16 cellular contexts compared by ENCODE assay signal in the genomic region with DNA sequence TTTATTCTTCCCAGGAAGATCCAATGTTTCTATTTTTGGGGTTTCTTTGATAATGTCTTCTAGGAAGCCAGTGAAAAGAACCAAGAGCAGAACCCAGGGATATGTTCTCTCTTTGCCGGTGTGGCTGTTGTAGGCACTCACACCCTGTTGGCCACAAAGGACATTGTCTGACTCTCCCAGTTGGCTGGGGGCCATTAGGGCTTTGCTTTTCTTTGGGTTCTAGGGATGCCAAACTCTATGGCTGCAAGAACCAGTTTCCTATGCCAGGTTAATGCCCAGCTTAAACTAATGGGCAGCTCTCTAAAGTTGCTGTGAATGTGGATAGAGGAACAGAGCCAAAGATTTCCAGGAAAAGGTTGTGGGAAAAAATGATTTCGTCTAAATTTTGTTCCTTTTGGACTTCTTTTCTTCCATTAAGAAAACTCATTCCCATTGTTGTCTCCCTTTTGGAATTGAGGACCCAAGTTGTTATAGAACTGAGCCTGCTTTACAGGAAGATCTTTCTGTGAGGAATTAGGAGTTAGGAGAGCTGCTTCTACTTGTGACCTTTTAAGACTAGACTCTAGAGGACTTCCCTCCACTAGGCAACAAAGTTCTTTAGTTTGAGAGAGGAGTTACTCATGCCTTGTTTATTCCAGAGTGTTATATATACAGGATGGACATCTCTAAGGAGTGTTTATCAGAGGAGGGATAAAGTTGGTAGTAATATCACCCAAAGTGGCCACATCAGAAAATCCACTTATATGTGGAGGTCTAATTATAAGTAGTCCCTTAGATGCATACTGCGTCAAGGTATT. TPM values are rescaled to one million over a fixed set of nuclear protein-coding genes. Genes with fewer than 3 reads are reported as not detected.
DNase-seq lines count a peak whose midpoint lies in the region; ATAC-seq and TF ChIP-seq lines count a peak whose summit lies in the region.
"Had no signal": no experiment of that assay in that cellular context is flagged by ENCODE, and none has a peak within 500 bp of the region (broad histone marks: within the 10 kb centered on the region; RNA-seq: fewer than 3 reads in every experiment).

No MANE protein-coding gene starts in this region.

- no peak overlapping the region for H3K4me2 ChIP-seq in trophoblast cell (ENCODE audit: low read length)

- H3K4ac ChIP-seq in trophoblast cell (ENCODE audit: low read depth, low read length) = no peak overlapping the region

- no peak overlapping the region for H3K23ac ChIP-seq in trophoblast cell (ENCODE audit: low read length)

- H3K27ac Mint-ChIP-seq in Caco-2 (ENCODE audit: unreplicated experiment) = no peak overlapping the region

- no peak overlapping the region for H3K9ac ChIP-seq in trophoblast cell (ENCODE audit: low read length)

- no peak overlapping the region for H2BK120ac ChIP-seq in trophoblast cell (ENCODE audit: insufficient read depth, low read length, poor library complexity)

- H3K27me3 ChIP-seq in right atrium auricular region (no peaks in the 10 kb centered on the region), trophoblast cell (ENCODE audit: insufficient read depth, low read length) (no peaks in the 10 kb centered on the region), Caco-2 (replicated peaks; ENCODE audit: control insufficient read depth, insufficient read depth, low read length) (no peaks in the 10 kb centered on the region)

- peak overlapping the region; percentile 34 to 44 for H3K27ac ChIP-seq in right atrium auricular region
- H3K27ac ChIP-seq in trophoblast cell (ENCODE audit: low read depth, low read length) = no peak overlapping the region
- H3K27ac ChIP-seq: HL-60 had no signal

- no peak overlapping the region for H3K14ac ChIP-seq in trophoblast cell (ENCODE audit: low read length)

- ATAC-seq in GM21825 (IDR thresholded peaks at IDR 0.05; ENCODE audit: unreplicated experiment) = no peak
- ATAC-seq: activated CD4-positive, CD25-positive, alpha-beta regulatory T cell treated with anti-CD3 and anti-CD28 coated beads, Interleukin-2, amount 50 U/mL, for 24 hours had no signal

- H3K4me3 Mint-ChIP-seq in Caco-2 (ENCODE audit: unreplicated experiment) = no peak overlapping the region
- H3K4me3 Mint-ChIP-seq: central memory CD8-positive, alpha-beta T cell had no signal

- no peak overlapping the region for H2AK5ac ChIP-seq in trophoblast cell (ENCODE audit: low read length)

- CTCF ChIA-PET in Caco-2 (lab: Charles Lee) = interaction anchor here (0.5 to 3.0 kb wide), 17 partner anchors 13 to 777 kb away, joined by 3 to 41 read pairs (median 4); partner anchors contain the start of genes CBX5, COPZ1, HNRNPA1 and HOXC10

- POLR2A ChIA-PET in Caco-2 (lab: Charles Lee) = interaction anchor here (1.1 to 2.5 kb wide), 3 partner anchors 13 to 58 kb away, joined by 5 to 15 read pairs (median 6); partner anchors contain the start of genes CBX5, COPZ1 and HNRNPA1

- no peaks in the 10 kb centered on the region for H3K79me1 ChIP-seq in trophoblast cell (ENCODE audit: low read length)

- H4K8ac ChIP-seq in trophoblast cell (ENCODE audit: low read depth, low read length) = no peak overlapping the region

- BruUV-seq in Caco-2 (replicated peaks; lab: Mats Ljungman, UMichigan) = no TSS peak

- H2AFZ ChIP-seq in trophoblast cell (ENCODE audit: insufficient read depth, low read length, poor library complexity) = no peak overlapping the region

- H3K36me3 ChIP-seq in right atrium auricular region = peaks cover 27% of the 10 kb centered on the region
- peaks cover 4 to 18% of the 10 kb centered on the region in 2 experiments for H3K36me3 ChIP-seq in trophoblast cell (ENCODE audit: control insufficient read depth in 1 of 2, insufficient read depth in 2 of 2, low read length in 2 of 2)
- H3K36me3 ChIP-seq in Caco-2 (ENCODE audit: control insufficient read depth, insufficient read depth, low read length) = peaks cover 1% of the 10 kb centered on the region; the same call in 1 of the 2 replicates

- intact Hi-C loops in Caco-2 (cut with micrococcal nuclease; ENCODE audit: unreplicated experiment) = loop anchor here (1.0 to 5.0 kb wide), 4 partner anchors 21 to 59 kb away; partner anchors contain the start of gene NFE2

- no peak overlapping the region for H4K91ac ChIP-seq in trophoblast cell (ENCODE audit: low read depth, low read length)

- peaks cover 31% of the 10 kb centered on the region for H3K4me1 Mint-ChIP-seq in Caco-2 (ENCODE audit: low read depth, unreplicated experiment)

- H3K36me3 Mint-ChIP-seq in Caco-2 (ENCODE audit: insufficient read depth, unreplicated experiment) = peaks cover 49% of the 10 kb centered on the region

- peak overlapping the region; percentile 17 for H2BK12ac ChIP-seq in trophoblast cell (ENCODE audit: low read length)

- no peak overlapping the region for H4K12ac ChIP-seq in trophoblast cell (ENCODE audit: low read depth, low read length)

- H3K79me2 ChIP-seq in trophoblast cell (ENCODE audit: control insufficient read depth, insufficient read depth, low read length, poor library complexity) = no peaks in the 10 kb centered on the region

- TF ChIP-seq CTCF in right atrium auricular region (IDR thresholded peaks at IDR 0.05) = no peak
- no peak for TF ChIP-seq CTCF in Caco-2 (IDR thresholded peaks at IDR 0.05; ENCODE audit: insufficient read depth in 1 of 2, low read depth in 1 of 2, low read length in 1 of 2, severe bottlenecking in 1 of 2, unreplicated experiment in 1 of 2)

- H3K4me1 ChIP-seq in right atrium auricular region = peaks cover 0 to 28% of the 10 kb centered on the region in 2 donors
- H3K4me1 ChIP-seq in trophoblast cell (ENCODE audit: control insufficient read depth in 1 of 2, insufficient read depth in 2 of 2, low read length in 2 of 2) = peaks cover 3 to 14% of the 10 kb centered on the region in 2 experiments
- peaks cover 38% of the 10 kb centered on the region for H3K4me1 ChIP-seq in Caco-2

- no peaks in the 10 kb centered on the region for H3K9me3 ChIP-seq in right atrium auricular region
- H3K9me3 ChIP-seq in trophoblast cell (ENCODE audit: insufficient read depth, low read depth, low read length) = no peaks in the 10 kb centered on the region
- H3K9me3 ChIP-seq in Caco-2 = peaks cover 9% of the 10 kb centered on the region; the same call in 1 of the 2 replicates
- H3K9me3 ChIP-seq: mucosa of descending colon had no signal

- no peak overlapping the region for H3K4me3 ChIP-seq in right atrium auricular region
- H3K4me3 ChIP-seq in trophoblast cell (ENCODE audit: low read depth, low read length) = no peak overlapping the region
- H3K4me3 ChIP-seq in Caco-2 (ENCODE audit: low read depth, low read length) = no peak overlapping the region
- H3K4me3 ChIP-seq: mucosa of descending colon had no signal

- DNase-seq in AG20443 (ENCODE audit: low spot score) (peak; percentile 32), astrocyte of the hippocampus (ENCODE audit: low read depth, low spot score) (peak; percentile 44), right atrium auricular region (ENCODE audit: low spot score) (no peak), trophoblast cell (no peak), NCI-H510A (lab: John Stamatoyannopoulos, UW) (no peak), Caco-2 (no peak), NCI-H774 (lab: John Stamatoyannopoulos, UW) (no peak)
- DNase-seq: EL, mucosa of descending colon, NCI-H524 treated with DMSO at 0.1 percent for 48 hours, SIG-M5 had no signal

- H3K9me3 Mint-ChIP-seq in Caco-2 (ENCODE audit: unreplicated experiment) = no peaks in the 10 kb centered on the region
- H3K9me3 Mint-ChIP-seq: central memory CD8-positive, alpha-beta T cell had no signal

- H2BK5ac ChIP-seq in trophoblast cell (ENCODE audit: low read depth, low read length, poor library complexity) = no peak overlapping the region

- WGBS in trophoblast cell (ENCODE audit: extremely low coverage, insufficient coverage, insufficient read length) = no CpG with 5 or more reads among the region's 3 CpGs

- no peaks in the 10 kb centered on the region for H3K27me3 Mint-ChIP-seq in Caco-2 (ENCODE audit: insufficient read depth, unreplicated experiment)
- H3K27me3 Mint-ChIP-seq: central memory CD8-positive, alpha-beta T cell had no signal

- no peak overlapping the region for H3K18ac ChIP-seq in trophoblast cell (ENCODE audit: low read length)

RNA-seq across cellular contexts. Expression of gene COPZ1, which starts 13.1 kb away (rescaled TPM):
- total RNA-seq in right atrium auricular region (100 to 1,000 TPM in 1 of 2 donors, 10 to 100 TPM in 1; 79.2 to 154 TPM), Caco-2 (2022) (129 and 133 TPM in 2 replicates)
- 133 and 138 TPM in 2 replicates for polyA plus RNA-seq in trophoblast cell (2013)

RNA-seq across cellular contexts. Expression of gene GPR84, which starts 26.2 kb away (rescaled TPM):
- total RNA-seq in right atrium auricular region (under 1 TPM in 1 of 2 donors, not detected in 1; 0.43 TPM), Caco-2 (2022) (not detected in 2 replicates)
- 0.04 and 0.06 TPM in 2 replicates for polyA plus RNA-seq in trophoblast cell (2013)
- total RNA-seq: glomerular endothelial cell had no signal

RNA-seq across cellular contexts. Expression of gene NFE2, which starts 37.2 kb away (rescaled TPM):
- total RNA-seq in right atrium auricular region (1 to 10 TPM; 1.1 to 2.9 TPM), Caco-2 (2022) (5.7 and 6.2 TPM in 2 replicates)
- 0.92 and 0.97 TPM in 2 replicates for polyA plus RNA-seq in trophoblast cell (2013)
- total RNA-seq: glomerular endothelial cell had no signal

RNA-seq across cellular contexts. Expression of gene ZNF385A, which starts 46.5 kb away (rescaled TPM):
- 10 to 100 TPM in 1 of 2 donors, 1 to 10 TPM in 1; 6.7 to 12.7 TPM for total RNA-seq in right atrium auricular region
- 74.0 and 75.2 TPM in 2 replicates for polyA plus RNA-seq in trophoblast cell (2013)
- total RNA-seq in Caco-2 (2022) = 8.4 and 9.4 TPM in 2 replicates

RNA-seq across cellular contexts. Expression of gene HNRNPA1, which starts 57.5 kb away (rescaled TPM):
- total RNA-seq in right atrium auricular region (100 to 1,000 TPM; 237 to 404 TPM), Caco-2 (2022) (1,364 and 1,426 TPM in 2 replicates)
- polyA plus RNA-seq in trophoblast cell (2013) = 1,483 and 1,624 TPM in 2 replicates

Comparison
In these comparisons a context has a peak if more than half of its experiments do, and no peak if none do; other contexts are left out.
1. DNase-seq: peak in AG20443 (single experiment) and astrocyte of the hippocampus (single experiment); none in right atrium auricular region (single experiment), trophoblast cell (0 of 2), NCI-H510A (single experiment), Caco-2 (0 of 2) and NCI-H774 (single experiment).